In the genomic region with DNA sequence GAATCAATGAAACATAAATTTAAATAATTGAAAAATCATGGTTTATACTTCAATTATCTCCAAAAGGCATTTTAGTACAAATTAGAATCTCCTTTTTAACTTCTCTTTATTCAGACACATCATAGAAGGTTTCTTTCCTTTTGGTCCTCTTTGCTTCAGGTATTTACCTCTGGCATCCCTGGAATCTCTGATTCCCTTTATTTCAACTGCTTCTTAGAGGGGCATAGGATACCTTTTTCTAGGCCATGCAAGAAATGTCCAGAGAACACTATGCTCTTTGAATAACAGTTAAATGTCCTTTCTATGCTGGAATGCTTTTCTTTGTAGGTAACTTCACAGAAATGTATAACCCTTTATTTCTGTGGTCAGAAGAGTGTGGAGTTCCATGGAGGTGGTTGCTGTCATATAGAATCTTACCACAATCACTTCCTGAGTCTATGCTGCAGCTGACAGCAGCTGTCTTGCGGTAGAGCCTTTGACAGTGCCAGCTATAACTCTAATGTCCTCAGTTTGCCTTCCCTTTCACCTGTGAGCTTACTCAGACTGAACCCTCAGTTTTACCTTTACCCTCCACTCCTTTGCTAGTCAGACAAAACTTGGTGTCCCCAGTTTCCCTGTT, we compare ENCODE assay signal across 1 cellular context.
A peak's percentile ranks its signal among the peaks of the same experiment; 100 is the strongest.
TF ChIP-seq lines count a peak whose summit lies in the region.

No MANE protein-coding gene starts in this region.

TF ChIP-seq in GM12878, 131 proteins besides CTCF, POLR2A, EP300 and RAD21 (continued from another document and continues in another):
- TF ChIP-seq, protein P1, sequence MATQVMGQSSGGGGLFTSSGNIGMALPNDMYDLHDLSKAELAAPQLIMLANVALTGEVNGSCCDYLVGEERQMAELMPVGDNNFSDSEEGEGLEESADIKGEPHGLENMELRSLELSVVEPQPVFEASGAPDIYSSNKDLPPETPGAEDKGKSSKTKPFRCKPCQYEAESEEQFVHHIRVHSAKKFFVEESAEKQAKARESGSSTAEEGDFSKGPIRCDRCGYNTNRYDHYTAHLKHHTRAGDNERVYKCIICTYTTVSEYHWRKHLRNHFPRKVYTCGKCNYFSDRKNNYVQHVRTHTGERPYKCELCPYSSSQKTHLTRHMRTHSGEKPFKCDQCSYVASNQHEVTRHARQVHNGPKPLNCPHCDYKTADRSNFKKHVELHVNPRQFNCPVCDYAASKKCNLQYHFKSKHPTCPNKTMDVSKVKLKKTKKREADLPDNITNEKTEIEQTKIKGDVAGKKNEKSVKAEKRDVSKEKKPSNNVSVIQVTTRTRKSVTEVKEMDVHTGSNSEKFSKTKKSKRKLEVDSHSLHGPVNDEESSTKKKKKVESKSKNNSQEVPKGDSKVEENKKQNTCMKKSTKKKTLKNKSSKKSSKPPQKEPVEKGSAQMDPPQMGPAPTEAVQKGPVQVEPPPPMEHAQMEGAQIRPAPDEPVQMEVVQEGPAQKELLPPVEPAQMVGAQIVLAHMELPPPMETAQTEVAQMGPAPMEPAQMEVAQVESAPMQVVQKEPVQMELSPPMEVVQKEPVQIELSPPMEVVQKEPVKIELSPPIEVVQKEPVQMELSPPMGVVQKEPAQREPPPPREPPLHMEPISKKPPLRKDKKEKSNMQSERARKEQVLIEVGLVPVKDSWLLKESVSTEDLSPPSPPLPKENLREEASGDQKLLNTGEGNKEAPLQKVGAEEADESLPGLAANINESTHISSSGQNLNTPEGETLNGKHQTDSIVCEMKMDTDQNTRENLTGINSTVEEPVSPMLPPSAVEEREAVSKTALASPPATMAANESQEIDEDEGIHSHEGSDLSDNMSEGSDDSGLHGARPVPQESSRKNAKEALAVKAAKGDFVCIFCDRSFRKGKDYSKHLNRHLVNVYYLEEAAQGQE (IDR thresholded peaks at IDR 0.05; ENCODE audit: low read depth, low read length) = no peak
- TF ChIP-seq MYB (IDR thresholded peaks at IDR 0.05; ENCODE audit: borderline replicate concordance, low read depth, low read length) = no peak
- no peak for TF ChIP-seq ASH2L (IDR thresholded peaks at IDR 0.05; ENCODE audit: borderline replicate concordance, low read depth)
- no peak for TF ChIP-seq ZBED1 (IDR thresholded peaks at IDR 0.05; ENCODE audit: borderline replicate concordance)
- no peak for TF ChIP-seq RFX5 (IDR thresholded peaks at IDR 0.05; ENCODE audit: low read depth, low read length)
- no peak for TF ChIP-seq RB1 (IDR thresholded peaks at IDR 0.05; ENCODE audit: borderline replicate concordance)
- no peak for TF ChIP-seq HDAC6 (IDR thresholded peaks at IDR 0.05; ENCODE audit: unreplicated experiment)
- no peak for TF ChIP-seq KLF5 (IDR thresholded peaks at IDR 0.05; ENCODE audit: partially characterized antibody)
- TF ChIP-seq, protein P2, sequence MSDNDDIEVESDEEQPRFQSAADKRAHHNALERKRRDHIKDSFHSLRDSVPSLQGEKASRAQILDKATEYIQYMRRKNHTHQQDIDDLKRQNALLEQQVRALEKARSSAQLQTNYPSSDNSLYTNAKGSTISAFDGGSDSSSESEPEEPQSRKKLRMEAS (IDR thresholded peaks at IDR 0.05; ENCODE audit: low read depth, low read length) = no peak
- TF ChIP-seq ZSCAN29 (IDR thresholded peaks at IDR 0.05) = no peak
- TF ChIP-seq, protein P3, sequence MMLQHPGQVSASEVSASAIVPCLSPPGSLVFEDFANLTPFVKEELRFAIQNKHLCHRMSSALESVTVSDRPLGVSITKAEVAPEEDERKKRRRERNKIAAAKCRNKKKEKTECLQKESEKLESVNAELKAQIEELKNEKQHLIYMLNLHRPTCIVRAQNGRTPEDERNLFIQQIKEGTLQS (IDR thresholded peaks at IDR 0.05; ENCODE audit: borderline replicate concordance, extremely low read depth, low read depth, low read length) = no peak
- TF ChIP-seq SIX5 (IDR thresholded peaks at IDR 0.05; ENCODE audit: low read depth, low read length, severe bottlenecking) = no peak
- TF ChIP-seq NFIC (IDR thresholded peaks at IDR 0.05; ENCODE audit: low read depth, low read length) = peak; percentile 80; the same call in 1 of the 2 replicates
- TF ChIP-seq, protein P4, sequence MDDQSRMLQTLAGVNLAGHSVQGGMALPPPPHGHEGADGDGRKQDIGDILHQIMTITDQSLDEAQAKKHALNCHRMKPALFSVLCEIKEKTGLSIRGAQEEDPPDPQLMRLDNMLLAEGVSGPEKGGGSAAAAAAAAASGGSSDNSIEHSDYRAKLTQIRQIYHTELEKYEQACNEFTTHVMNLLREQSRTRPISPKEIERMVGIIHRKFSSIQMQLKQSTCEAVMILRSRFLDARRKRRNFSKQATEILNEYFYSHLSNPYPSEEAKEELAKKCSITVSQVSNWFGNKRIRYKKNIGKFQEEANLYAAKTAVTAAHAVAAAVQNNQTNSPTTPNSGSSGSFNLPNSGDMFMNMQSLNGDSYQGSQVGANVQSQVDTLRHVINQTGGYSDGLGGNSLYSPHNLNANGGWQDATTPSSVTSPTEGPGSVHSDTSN (IDR thresholded peaks at IDR 0.05; ENCODE audit: insufficient replicate concordance, low read depth, low read length) = peak; percentile 52
- TF ChIP-seq, protein P5, sequence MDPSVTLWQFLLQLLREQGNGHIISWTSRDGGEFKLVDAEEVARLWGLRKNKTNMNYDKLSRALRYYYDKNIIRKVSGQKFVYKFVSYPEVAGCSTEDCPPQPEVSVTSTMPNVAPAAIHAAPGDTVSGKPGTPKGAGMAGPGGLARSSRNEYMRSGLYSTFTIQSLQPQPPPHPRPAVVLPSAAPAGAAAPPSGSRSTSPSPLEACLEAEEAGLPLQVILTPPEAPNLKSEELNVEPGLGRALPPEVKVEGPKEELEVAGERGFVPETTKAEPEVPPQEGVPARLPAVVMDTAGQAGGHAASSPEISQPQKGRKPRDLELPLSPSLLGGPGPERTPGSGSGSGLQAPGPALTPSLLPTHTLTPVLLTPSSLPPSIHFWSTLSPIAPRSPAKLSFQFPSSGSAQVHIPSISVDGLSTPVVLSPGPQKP (IDR thresholded peaks at IDR 0.05; ENCODE audit: low read depth, low read length) = no peak
- TF ChIP-seq, protein P6, sequence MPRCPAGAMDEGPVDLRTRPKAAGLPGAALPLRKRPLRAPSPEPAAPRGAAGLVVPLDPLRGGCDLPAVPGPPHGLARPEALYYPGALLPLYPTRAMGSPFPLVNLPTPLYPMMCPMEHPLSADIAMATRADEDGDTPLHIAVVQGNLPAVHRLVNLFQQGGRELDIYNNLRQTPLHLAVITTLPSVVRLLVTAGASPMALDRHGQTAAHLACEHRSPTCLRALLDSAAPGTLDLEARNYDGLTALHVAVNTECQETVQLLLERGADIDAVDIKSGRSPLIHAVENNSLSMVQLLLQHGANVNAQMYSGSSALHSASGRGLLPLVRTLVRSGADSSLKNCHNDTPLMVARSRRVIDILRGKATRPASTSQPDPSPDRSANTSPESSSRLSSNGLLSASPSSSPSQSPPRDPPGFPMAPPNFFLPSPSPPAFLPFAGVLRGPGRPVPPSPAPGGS (IDR thresholded peaks at IDR 0.05; ENCODE audit: borderline replicate concordance, insufficient read depth, low read depth, low read length, poor library complexity, severe bottlenecking) = no peak
- TF ChIP-seq, protein P7, sequence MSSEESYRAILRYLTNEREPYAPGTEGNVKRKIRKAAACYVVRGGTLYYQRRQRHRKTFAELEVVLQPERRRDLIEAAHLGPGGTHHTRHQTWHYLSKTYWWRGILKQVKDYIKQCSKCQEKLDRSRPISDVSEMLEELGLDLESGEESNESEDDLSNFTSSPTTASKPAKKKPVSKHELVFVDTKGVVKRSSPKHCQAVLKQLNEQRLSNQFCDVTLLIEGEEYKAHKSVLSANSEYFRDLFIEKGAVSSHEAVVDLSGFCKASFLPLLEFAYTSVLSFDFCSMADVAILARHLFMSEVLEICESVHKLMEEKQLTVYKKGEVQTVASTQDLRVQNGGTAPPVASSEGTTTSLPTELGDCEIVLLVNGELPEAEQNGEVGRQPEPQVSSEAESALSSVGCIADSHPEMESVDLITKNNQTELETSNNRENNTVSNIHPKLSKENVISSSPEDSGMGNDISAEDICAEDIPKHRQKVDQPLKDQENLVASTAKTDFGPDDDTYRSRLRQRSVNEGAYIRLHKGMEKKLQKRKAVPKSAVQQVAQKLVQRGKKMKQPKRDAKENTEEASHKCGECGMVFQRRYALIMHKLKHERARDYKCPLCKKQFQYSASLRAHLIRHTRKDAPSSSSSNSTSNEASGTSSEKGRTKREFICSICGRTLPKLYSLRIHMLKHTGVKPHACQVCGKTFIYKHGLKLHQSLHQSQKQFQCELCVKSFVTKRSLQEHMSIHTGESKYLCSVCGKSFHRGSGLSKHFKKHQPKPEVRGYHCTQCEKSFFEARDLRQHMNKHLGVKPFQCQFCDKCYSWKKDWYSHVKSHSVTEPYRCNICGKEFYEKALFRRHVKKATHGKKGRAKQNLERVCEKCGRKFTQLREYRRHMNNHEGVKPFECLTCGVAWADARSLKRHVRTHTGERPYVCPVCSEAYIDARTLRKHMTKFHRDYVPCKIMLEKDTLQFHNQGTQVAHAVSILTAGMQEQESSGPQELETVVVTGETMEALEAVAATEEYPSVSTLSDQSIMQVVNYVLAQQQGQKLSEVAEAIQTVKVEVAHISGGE (CRISPR knock-in tag; IDR thresholded peaks at IDR 0.05) = no peak
- no peak for TF ChIP-seq POLR2AphosphoS2 (IDR thresholded peaks at IDR 0.05; ENCODE audit: low read depth, low read length)
- TF ChIP-seq, protein P8, sequence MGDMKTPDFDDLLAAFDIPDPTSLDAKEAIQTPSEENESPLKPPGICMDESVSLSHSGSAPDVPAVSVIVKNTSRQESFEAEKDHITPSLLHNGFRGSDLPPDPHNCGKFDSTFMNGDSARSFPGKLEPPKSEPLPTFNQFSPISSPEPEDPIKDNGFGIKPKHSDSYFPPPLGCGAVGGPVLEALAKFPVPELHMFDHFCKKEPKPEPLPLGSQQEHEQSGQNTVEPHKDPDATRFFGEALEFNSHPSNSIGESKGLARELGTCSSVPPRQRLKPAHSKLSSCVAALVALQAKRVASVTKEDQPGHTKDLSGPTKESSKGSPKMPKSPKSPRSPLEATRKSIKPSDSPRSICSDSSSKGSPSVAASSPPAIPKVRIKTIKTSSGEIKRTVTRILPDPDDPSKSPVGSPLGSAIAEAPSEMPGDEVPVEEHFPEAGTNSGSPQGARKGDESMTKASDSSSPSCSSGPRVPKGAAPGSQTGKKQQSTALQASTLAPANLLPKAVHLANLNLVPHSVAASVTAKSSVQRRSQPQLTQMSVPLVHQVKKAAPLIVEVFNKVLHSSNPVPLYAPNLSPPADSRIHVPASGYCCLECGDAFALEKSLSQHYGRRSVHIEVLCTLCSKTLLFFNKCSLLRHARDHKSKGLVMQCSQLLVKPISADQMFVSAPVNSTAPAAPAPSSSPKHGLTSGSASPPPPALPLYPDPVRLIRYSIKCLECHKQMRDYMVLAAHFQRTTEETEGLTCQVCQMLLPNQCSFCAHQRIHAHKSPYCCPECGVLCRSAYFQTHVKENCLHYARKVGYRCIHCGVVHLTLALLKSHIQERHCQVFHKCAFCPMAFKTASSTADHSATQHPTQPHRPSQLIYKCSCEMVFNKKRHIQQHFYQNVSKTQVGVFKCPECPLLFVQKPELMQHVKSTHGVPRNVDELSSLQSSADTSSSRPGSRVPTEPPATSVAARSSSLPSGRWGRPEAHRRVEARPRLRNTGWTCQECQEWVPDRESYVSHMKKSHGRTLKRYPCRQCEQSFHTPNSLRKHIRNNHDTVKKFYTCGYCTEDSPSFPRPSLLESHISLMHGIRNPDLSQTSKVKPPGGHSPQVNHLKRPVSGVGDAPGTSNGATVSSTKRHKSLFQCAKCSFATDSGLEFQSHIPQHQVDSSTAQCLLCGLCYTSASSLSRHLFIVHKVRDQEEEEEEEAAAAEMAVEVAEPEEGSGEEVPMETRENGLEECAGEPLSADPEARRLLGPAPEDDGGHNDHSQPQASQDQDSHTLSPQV (IDR thresholded peaks at IDR 0.05) = no peak
- TF ChIP-seq JUNB (IDR thresholded peaks at IDR 0.05) = 0 out of 2 replicates have a peak, but pooled peaks have one; percentile 15
- TF ChIP-seq, protein P9, sequence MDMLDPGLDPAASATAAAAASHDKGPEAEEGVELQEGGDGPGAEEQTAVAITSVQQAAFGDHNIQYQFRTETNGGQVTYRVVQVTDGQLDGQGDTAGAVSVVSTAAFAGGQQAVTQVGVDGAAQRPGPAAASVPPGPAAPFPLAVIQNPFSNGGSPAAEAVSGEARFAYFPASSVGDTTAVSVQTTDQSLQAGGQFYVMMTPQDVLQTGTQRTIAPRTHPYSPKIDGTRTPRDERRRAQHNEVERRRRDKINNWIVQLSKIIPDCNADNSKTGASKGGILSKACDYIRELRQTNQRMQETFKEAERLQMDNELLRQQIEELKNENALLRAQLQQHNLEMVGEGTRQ (IDR thresholded peaks at IDR 0.05; ENCODE audit: borderline replicate concordance, low read depth, low read length) = no peak
- TF ChIP-seq TCF12 (IDR thresholded peaks at IDR 0.05; ENCODE audit: low read depth, low read length) = peak; percentile 97
- TF ChIP-seq MTA3 (IDR thresholded peaks at IDR 0.05; ENCODE audit: borderline replicate concordance, low read length) = peak; percentile 25; the same call in 1 of the 2 replicates
- no peak for TF ChIP-seq YBX1 (IDR thresholded peaks at IDR 0.05)
- TF ChIP-seq, protein P10, sequence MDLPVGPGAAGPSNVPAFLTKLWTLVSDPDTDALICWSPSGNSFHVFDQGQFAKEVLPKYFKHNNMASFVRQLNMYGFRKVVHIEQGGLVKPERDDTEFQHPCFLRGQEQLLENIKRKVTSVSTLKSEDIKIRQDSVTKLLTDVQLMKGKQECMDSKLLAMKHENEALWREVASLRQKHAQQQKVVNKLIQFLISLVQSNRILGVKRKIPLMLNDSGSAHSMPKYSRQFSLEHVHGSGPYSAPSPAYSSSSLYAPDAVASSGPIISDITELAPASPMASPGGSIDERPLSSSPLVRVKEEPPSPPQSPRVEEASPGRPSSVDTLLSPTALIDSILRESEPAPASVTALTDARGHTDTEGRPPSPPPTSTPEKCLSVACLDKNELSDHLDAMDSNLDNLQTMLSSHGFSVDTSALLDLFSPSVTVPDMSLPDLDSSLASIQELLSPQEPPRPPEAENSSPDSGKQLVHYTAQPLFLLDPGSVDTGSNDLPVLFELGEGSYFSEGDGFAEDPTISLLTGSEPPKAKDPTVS (IDR thresholded peaks at IDR 0.05; ENCODE audit: low read depth, low read length) = no peak
- no peak for TF ChIP-seq SMAD5 (IDR thresholded peaks at IDR 0.05; ENCODE audit: low read depth)
- TF ChIP-seq KDM1A (IDR thresholded peaks at IDR 0.05; ENCODE audit: borderline replicate concordance) = no peak
- no peak for TF ChIP-seq KAT2A (conservative IDR thresholded peaks at IDR 0.05; ENCODE audit: control insufficient read depth, low read depth, low read length)
- TF ChIP-seq EED (IDR thresholded peaks at IDR 0.05; ENCODE audit: low read depth) = no peak; the same call in 1 of the 2 replicates
- no peak for TF ChIP-seq NR2C1 (IDR thresholded peaks at IDR 0.05)
- TF ChIP-seq PML (IDR thresholded peaks at IDR 0.05; ENCODE audit: low read length) = no peak
- no peak for TF ChIP-seq TCF7 (IDR thresholded peaks at IDR 0.05; ENCODE audit: borderline replicate concordance)
- peak; percentile 28 to 37; a peak in 1 of 4 replicates for TF ChIP-seq BHLHE40 (IDR thresholded peaks at IDR 0.05; ENCODE audit: borderline replicate concordance in 1 of 2, low read depth in 2 of 2, low read length in 1 of 2)
- TF ChIP-seq, protein P11, sequence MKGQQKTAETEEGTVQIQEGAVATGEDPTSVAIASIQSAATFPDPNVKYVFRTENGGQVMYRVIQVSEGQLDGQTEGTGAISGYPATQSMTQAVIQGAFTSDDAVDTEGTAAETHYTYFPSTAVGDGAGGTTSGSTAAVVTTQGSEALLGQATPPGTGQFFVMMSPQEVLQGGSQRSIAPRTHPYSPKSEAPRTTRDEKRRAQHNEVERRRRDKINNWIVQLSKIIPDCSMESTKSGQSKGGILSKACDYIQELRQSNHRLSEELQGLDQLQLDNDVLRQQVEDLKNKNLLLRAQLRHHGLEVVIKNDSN (IDR thresholded peaks at IDR 0.05; ENCODE audit: borderline replicate concordance, extremely low read length, insufficient read depth, low read depth, low read length) = no peak
- peak; percentile 63; the same call in 1 of the 2 replicates for TF ChIP-seq NBN (IDR thresholded peaks at IDR 0.05)
- no peak for TF ChIP-seq SUZ12 (IDR thresholded peaks at IDR 0.05; ENCODE audit: unreplicated experiment)
- peak; percentile 60; the same call in 1 of the 2 replicates for TF ChIP-seq MTA2 (IDR thresholded peaks at IDR 0.05; ENCODE audit: low read depth)
- no peak for TF ChIP-seq CBX3 (IDR thresholded peaks at IDR 0.05; ENCODE audit: borderline replicate concordance, low read depth)
